In genomic region chr3:194344012-194344411, GRCh38 we compare ENCODE assay signal across 8 cellular contexts. TPM values are rescaled to one million over a fixed set of nuclear protein-coding genes. Genes with fewer than 3 reads are reported as not detected.
DNase-seq lines count a peak whose midpoint lies in the region; ATAC-seq and TF ChIP-seq lines count a peak whose summit lies in the region.

No MANE protein-coding gene starts in this region.

- peaks cover 13 to 28% of the 10 kb centered on the region in 2 donors for H3K27me3 Mint-ChIP-seq in natural killer cell (ENCODE audit: low read depth in 2 of 2)
- H3K27me3 Mint-ChIP-seq in stimulated activated naive CD8-positive, alpha-beta T cell treated with anti-CD3 and anti-CD28 coated beads, Interleukin-15, amount 100 ng/mL, for 72 hours = peaks cover 32% of the 10 kb centered on the region

- H3K4me3 ChIP-seq in epithelial cell of proximal tubule (ENCODE audit: low read depth, low read length) = no peak overlapping the region

- H3K9me3 Mint-ChIP-seq in natural killer cell = no peaks in the 10 kb centered on the region
- H3K9me3 Mint-ChIP-seq in stimulated activated naive CD8-positive, alpha-beta T cell treated with anti-CD3 and anti-CD28 coated beads, Interleukin-15, amount 100 ng/mL, for 72 hours = no peaks in the 10 kb centered on the region

- no peak overlapping the region for H3K27ac Mint-ChIP-seq in natural killer cell
- no peak overlapping the region for H3K27ac Mint-ChIP-seq in stimulated activated naive CD8-positive, alpha-beta T cell treated with anti-CD3 and anti-CD28 coated beads, Interleukin-15, amount 100 ng/mL, for 72 hours

- no peak overlapping the region for H3K4me3 Mint-ChIP-seq in natural killer cell
- H3K4me3 Mint-ChIP-seq in stimulated activated naive CD8-positive, alpha-beta T cell treated with anti-CD3 and anti-CD28 coated beads, Interleukin-15, amount 100 ng/mL, for 72 hours = no peak overlapping the region

- no peaks in the 10 kb centered on the region for H3K36me3 Mint-ChIP-seq in natural killer cell

- TF ChIP-seq CTCF in epithelial cell of proximal tubule (conservative IDR thresholded peaks at IDR 0.05; ENCODE audit: low read depth, low read length) = peak; percentile 99
- TF ChIP-seq CTCF in natural killer cell (IDR thresholded peaks at IDR 0.05) = peak; percentile 98

- DNase-seq in COLO829 (ENCODE audit: low spot score) = peak; percentile 87
- DNase-seq in HCEC 1CT = peak; percentile 33
- peak; percentile 67 for DNase-seq in NOMO-1 treated with DMSO at 0.1 percent for 48 hours (lab: John Stamatoyannopoulos, UW; ENCODE audit: unreplicated experiment)
- DNase-seq in activated CD8-positive, alpha-beta memory T cell treated with anti-CD3 and anti-CD28 coated beads, Interleukin-2, amount 50 U/mL, for 1 hour (ENCODE audit: extremely low read depth) = peak; percentile 18
- no peak for DNase-seq in epithelial cell of proximal tubule (ENCODE audit: low read depth)
- peak; percentile 67 for DNase-seq in natural killer cell
- DNase-seq in stimulated activated naive CD8-positive, alpha-beta T cell treated with anti-CD3 and anti-CD28 coated beads, Interleukin-15, amount 100 ng/mL, for 72 hours = peak; percentile 58 to 64

- H3K4me1 Mint-ChIP-seq in natural killer cell = no peaks in the 10 kb centered on the region
- peaks cover 8% of the 10 kb centered on the region for H3K4me1 Mint-ChIP-seq in stimulated activated naive CD8-positive, alpha-beta T cell treated with anti-CD3 and anti-CD28 coated beads, Interleukin-15, amount 100 ng/mL, for 72 hours

- intact Hi-C loops in natural killer cell (cut with micrococcal nuclease) = no loop called here

- peak; percentile 65 to 76 (median 67) for ATAC-seq in natural killer cell
- ATAC-seq in stimulated activated naive CD8-positive, alpha-beta T cell treated with anti-CD3 and anti-CD28 coated beads, Interleukin-15, amount 100 ng/mL, for 72 hours = no peak
- no peak for ATAC-seq in HG03139 (IDR thresholded peaks at IDR 0.05; ENCODE audit: unreplicated experiment)

RNA-seq across cellular contexts. Expression of gene CPN2, which starts 7.1 kb away (rescaled TPM):
- total RNA-seq in epithelial cell of proximal tubule (not detected in 2 replicates), natural killer cell (not detected)

RNA-seq across cellular contexts. Expression of gene LRRC15, which starts 25.5 kb away (rescaled TPM):
- total RNA-seq in epithelial cell of proximal tubule (not detected in 2 replicates), natural killer cell (not detected)

RNA-seq across cellular contexts. Expression of gene GP5, which starts 55.1 kb away (rescaled TPM):
- total RNA-seq in epithelial cell of proximal tubule = 0.14 TPM in 1 of 2 replicates, not detected in the other
- under 1 TPM; 0.63 to 0.88 (median 0.80) TPM for total RNA-seq in natural killer cell

Comparison
In these comparisons a context has a peak if more than half of its experiments do, and no peak if none do; other contexts are left out.
1. ATAC-seq: peak in natural killer cell (3 of 3); none in stimulated activated naive CD8-positive, alpha-beta T cell treated with anti-CD3 and anti-CD28 coated beads, Interleukin-15, amount 100 ng/mL, for 72 hours (single experiment) and HG03139 (single experiment).